12 cellular contexts compared by ENCODE assay signal in the genomic region with DNA sequence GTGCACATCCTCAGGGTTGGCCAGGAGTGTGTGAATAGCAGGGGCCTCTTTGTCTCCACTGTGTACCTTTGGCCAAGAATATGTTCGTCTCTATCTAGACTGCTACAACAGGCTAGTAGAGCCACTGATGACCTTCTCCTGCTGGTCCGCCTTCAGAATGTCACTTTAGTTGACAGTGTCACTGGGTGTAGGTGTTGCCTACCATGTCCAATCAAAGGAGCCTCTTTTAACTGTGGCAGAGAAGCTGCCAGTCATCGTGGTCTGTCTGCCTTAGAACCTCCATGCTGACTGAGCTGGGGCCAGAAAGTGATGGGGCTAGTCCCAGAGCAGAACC. TPM values are rescaled to one million over a fixed set of nuclear protein-coding genes. Genes with fewer than 3 reads are reported as not detected.
DNase-seq lines count a peak whose midpoint lies in the region; ATAC-seq, FAIRE-seq and TF ChIP-seq lines count a peak whose summit lies in the region.
"Had no signal": no experiment of that assay in that cellular context is flagged by ENCODE, and none has a peak within 500 bp of the region (broad histone marks: within the 10 kb centered on the region; RNA-seq: fewer than 3 reads in every experiment).

No MANE protein-coding gene starts in this region.

- H3K4me1 Mint-ChIP-seq in T-cell, result peaks cover 65 to 67% (median 66%) of the 10 kb centered on the region in 3 donors
- peaks cover 23 to 41% of the 10 kb centered on the region in 2 donors for H3K4me1 Mint-ChIP-seq in stimulated activated naive B cell treated with anti-CD40 and anti-IgM and Interleukin-4, amounts not matched to agents 10 μg/mL and 1 μg/mL and 100 μg/mL, for 72 hours

- peak in 1 of 4 experiments; percentile 38 for ATAC-seq in T-cell (replicated peaks in 1 of 4)
- ATAC-seq in K562, result peak; percentile 77
- ATAC-seq in stimulated activated naive B cell treated with anti-CD40 and anti-IgM and Interleukin-4, amounts not matched to agents 10 μg/mL and 1 μg/mL and 100 μg/mL, for 72 hours (replicated peaks), result peak; percentile 55 to 61
- ATAC-seq in HG03571 (IDR thresholded peaks at IDR 0.05; ENCODE audit: unreplicated experiment), result no peak
- ATAC-seq: gastrocnemius medialis had no signal

- H3K9me3 ChIP-seq in K562 (replicated peaks; ENCODE audit: control insufficient read depth, insufficient read depth, low read depth, low read length), result no peaks in the 10 kb centered on the region
- H3K9me3 ChIP-seq: gastrocnemius medialis, sigmoid colon had no signal

- H4K20me1 ChIP-seq in K562 (replicated peaks; ENCODE audit: control insufficient read depth, insufficient read depth, low read length), result no peaks in the 10 kb centered on the region; the same call in 1 of the 2 replicates

- peak overlapping the region; percentile 31 to 33 for H3K27ac Mint-ChIP-seq in T-cell
- H3K27ac Mint-ChIP-seq in stimulated activated naive B cell treated with anti-CD40 and anti-IgM and Interleukin-4, amounts not matched to agents 10 μg/mL and 1 μg/mL and 100 μg/mL, for 72 hours, result no peak overlapping the region

- peaks cover 41% of the 10 kb centered on the region for H3K36me3 ChIP-seq in K562 (ENCODE audit: control insufficient read depth, insufficient read depth, low read length)
- H3K36me3 ChIP-seq: gastrocnemius medialis had no signal

- no TSS peak for BruUV-seq in K562 (replicated peaks; lab: Mats Ljungman, UMichigan)

- H3K9me3 Mint-ChIP-seq in T-cell, result no peaks in the 10 kb centered on the region
- H3K9me3 Mint-ChIP-seq in stimulated activated naive B cell treated with anti-CD40 and anti-IgM and Interleukin-4, amounts not matched to agents 10 μg/mL and 1 μg/mL and 100 μg/mL, for 72 hours, result no peaks in the 10 kb centered on the region

- no peak overlapping the region for H3K4me2 ChIP-seq in K562 (ENCODE audit: insufficient read depth, low read length)

- H3K9ac ChIP-seq in K562 (ENCODE audit: insufficient read depth in 1 of 2, low read depth in 2 of 2, low read length in 2 of 2), result no peak overlapping the region

- H3K27me3 Mint-ChIP-seq in T-cell, result no peaks in the 10 kb centered on the region
- H3K27me3 Mint-ChIP-seq in stimulated activated naive B cell treated with anti-CD40 and anti-IgM and Interleukin-4, amounts not matched to agents 10 μg/mL and 1 μg/mL and 100 μg/mL, for 72 hours, result no peaks in the 10 kb centered on the region

- no peaks in the 10 kb centered on the region for H3K4me1 ChIP-seq in K562 (replicated peaks in 1 of 2; ENCODE audit: control insufficient read depth in 2 of 2, insufficient read depth in 2 of 2, low read length in 2 of 2)
- H3K4me1 ChIP-seq: sigmoid colon had no signal

- peaks cover 41% of the 10 kb centered on the region for H3K79me2 ChIP-seq in K562 (ENCODE audit: control insufficient read depth, insufficient read depth, low read length)

- CTCF ChIA-PET in T-cell (lab: Charles Lee) (interaction anchor here in 1 of 2 donors (0.6 kb wide), 1 partner anchor 7 kb away, joined by 3 read pairs; no protein-coding TSS in a partner anchor), K562 (lab: Yijun Ruan, JAX; ENCODE audit: low intra/inter-chr PET ratio) (no interaction called here)

- no peak for TF ChIP-seq CTCF in K562 (IDR thresholded peaks at IDR 0.05 in 2 of 3, conservative IDR thresholded peaks at IDR 0.05 in 1 of 3; ENCODE audit: insufficient read depth in 2 of 3, low read depth in 1 of 3, low read length in 3 of 3)

- no peak overlapping the region for H2AFZ ChIP-seq in K562 (ENCODE audit: low read depth, low read length)

- no peaks in the 10 kb centered on the region for H3K27me3 ChIP-seq in K562 (ENCODE audit: control insufficient read depth in 2 of 2, insufficient read depth in 2 of 2, low read length in 2 of 2)
- H3K27me3 ChIP-seq: gastrocnemius medialis, sigmoid colon had no signal

- no peak for TF ChIP-seq RAD21 in K562 (CRISPR knock-in tag; conservative IDR thresholded peaks at IDR 0.05 in 1 of 2, IDR thresholded peaks at IDR 0.05 in 1 of 2)

- H3K4me3 ChIP-seq in K562, result no peak overlapping the region
- H3K4me3 ChIP-seq: gastrocnemius medialis, sigmoid colon had no signal

- intact Hi-C loops in K562 (cut with micrococcal nuclease), result no loop called here

- H3K36me3 Mint-ChIP-seq in T-cell, result peaks cover 45% of the 10 kb centered on the region
- peaks cover 38 to 56% of the 10 kb centered on the region in 2 donors for H3K36me3 Mint-ChIP-seq in stimulated activated naive B cell treated with anti-CD40 and anti-IgM and Interleukin-4, amounts not matched to agents 10 μg/mL and 1 μg/mL and 100 μg/mL, for 72 hours

- FAIRE-seq in K562 (lab: Jason Lieb, UNC), result peak; percentile 75
- FAIRE-seq: RCC 7860 had no signal

- H3K9me1 ChIP-seq in K562 (ENCODE audit: control insufficient read depth, insufficient read depth, low read length), result no peaks in the 10 kb centered on the region

- TF ChIP-seq POLR2A in K562 (conservative IDR thresholded peaks at IDR 0.05), result no peak

- H3K27ac ChIP-seq in K562 (ENCODE audit: extremely low read depth, low read depth, low read length), result no peak overlapping the region
- H3K27ac ChIP-seq: gastrocnemius medialis, sigmoid colon had no signal

- POLR2A ChIA-PET in T-cell (lab: Charles Lee), result no interaction called here
- POLR2A ChIA-PET in K562 (lab: Yijun Ruan, JAX), result interaction anchor here (0.5 to 3.1 kb wide), 3 partner anchors 9 to 42 kb away, joined by 3 to 13 read pairs (median 3); a partner anchor contains a TSS

- no peak overlapping the region for H3K4me3 Mint-ChIP-seq in T-cell
- no peak overlapping the region for H3K4me3 Mint-ChIP-seq in stimulated activated naive B cell treated with anti-CD40 and anti-IgM and Interleukin-4, amounts not matched to agents 10 μg/mL and 1 μg/mL and 100 μg/mL, for 72 hours

- WGBS in K562 (ENCODE audit: insufficient coverage, low coverage, missing lambda C conversion rate), result 45% methylated on average over 3 of the region's 3 CpGs

- in situ Hi-C loops in K562 (cut with MboI), result no loop called here

- DNase-seq in stimulated activated CD4-positive, alpha-beta T cell treated with anti-CD3 and anti-CD28 coated beads, Interleukin-12 subunit alpha, Interleukin-12 subunit beta, amount 100 ng/mL, for 48 hours (ENCODE audit: low read depth in 2 of 3, low spot score in 1 of 3), result peak in 2 of 3 donors; percentile 5 to 21
- DNase-seq in stimulated activated CD4-positive, alpha-beta T cell treated with anti-CD3 and anti-CD28 coated beads, Interleukin-4, amount 100 ng/mL, for 1 hour, result no peak
- no peak for DNase-seq in T-cell
- DNase-seq in K562 (ENCODE audit: extremely low read depth in 1 of 4, low spot score in 3 of 4), result peak in 2 of 4 experiments; percentile 29 to 36
- DNase-seq in stimulated activated naive B cell treated with anti-CD40 and anti-IgM and Interleukin-4, amounts not matched to agents 10 μg/mL and 1 μg/mL and 100 μg/mL, for 72 hours, result no peak
- no peak for DNase-seq in NCI-H187 treated with DMSO at 0.1 percent for 48 hours (lab: John Stamatoyannopoulos, UW)
- no peak for DNase-seq in SKM-1 treated with dmso at 0.1 percent for 144 hours (lab: John Stamatoyannopoulos, UW; ENCODE audit: unreplicated experiment)
- DNase-seq: gastrocnemius medialis, NCI-H82, sigmoid colon had no signal

- TF ChIP-seq EP300 in K562 (IDR thresholded peaks at IDR 0.05; ENCODE audit: low read length), result no peak

TF ChIP-seq in K562, 482 proteins besides CTCF, POLR2A, EP300 and RAD21 (continues in another document):
- TF ChIP-seq NCOA1 (IDR thresholded peaks at IDR 0.05; ENCODE audit: low read depth) (no peak), ZNF696 (CRISPR knock-in tag; conservative IDR thresholded peaks at IDR 0.05) (no peak), NFE2 (IDR thresholded peaks at IDR 0.05; ENCODE audit: low read depth) (peak; percentile 24; the same call in 1 of the 2 replicates), JUN (IDR thresholded peaks at IDR 0.05; ENCODE audit: borderline replicate concordance, low read depth, low read length) (no peak), JUN (CRISPR knock-in tag; IDR thresholded peaks at IDR 0.05; ENCODE audit: borderline replicate concordance) (no peak)
- TF ChIP-seq, protein P1, sequence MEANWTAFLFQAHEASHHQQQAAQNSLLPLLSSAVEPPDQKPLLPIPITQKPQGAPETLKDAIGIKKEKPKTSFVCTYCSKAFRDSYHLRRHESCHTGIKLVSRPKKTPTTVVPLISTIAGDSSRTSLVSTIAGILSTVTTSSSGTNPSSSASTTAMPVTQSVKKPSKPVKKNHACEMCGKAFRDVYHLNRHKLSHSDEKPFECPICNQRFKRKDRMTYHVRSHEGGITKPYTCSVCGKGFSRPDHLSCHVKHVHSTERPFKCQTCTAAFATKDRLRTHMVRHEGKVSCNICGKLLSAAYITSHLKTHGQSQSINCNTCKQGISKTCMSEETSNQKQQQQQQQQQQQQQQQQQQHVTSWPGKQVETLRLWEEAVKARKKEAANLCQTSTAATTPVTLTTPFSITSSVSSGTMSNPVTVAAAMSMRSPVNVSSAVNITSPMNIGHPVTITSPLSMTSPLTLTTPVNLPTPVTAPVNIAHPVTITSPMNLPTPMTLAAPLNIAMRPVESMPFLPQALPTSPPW (CRISPR knock-in tag; IDR thresholded peaks at IDR 0.05), result no peak

RNA-seq across cellular contexts. Expression of a gene that starts 40.1 kb away (rescaled TPM):
- total RNA-seq in T-cell, result 10 to 100 TPM; 30.7 to 40.4 (median 37.4) TPM
- total RNA-seq in K562 (2011; cell fraction: chromatin; rRNA removed; ENCODE audit: low replicate concordance), result 34.0 and 89.9 TPM in 2 replicates
- total RNA-seq in K562 (2011; cell fraction: nucleolus; rRNA removed), result 19.0 and 27.6 TPM in 2 replicates
- 36.4 and 39.6 TPM in 2 replicates for total RNA-seq in K562 (2011; cell fraction: nucleoplasm; rRNA removed)
- 32.8 and 35.0 TPM in 2 replicates for total RNA-seq in K562 (2014; rRNA removed)
- total RNA-seq in K562 (2014; rRNA removed; fragmentation: Illumina TruSeq; extraction: Trizol), result 50.0 and 55.2 TPM in 2 replicates
- total RNA-seq in K562 (2015; rRNA removed; fragmentation: Illumina TruSeq; extraction: Trizol), result 44.7 and 47.6 TPM in 2 replicates
- 48.6 and 56.4 TPM in 2 replicates for total RNA-seq in K562 (2021)
- polyA plus RNA-seq in K562 (2011; rRNA removed), result 63.4 and 87.6 TPM in 2 replicates
- polyA plus RNA-seq in K562 (2011; cell fraction: cytosol; rRNA removed), result 27.9 and 44.8 TPM in 2 replicates
- 49.3 and 61.9 TPM in 2 replicates for polyA plus RNA-seq in K562 (2011; cell fraction: nucleus; rRNA removed)
- 27.8 and 43.2 TPM in 2 replicates for polyA plus RNA-seq in K562 (2012)
- polyA plus RNA-seq in K562 (2014; fragmentation: Illumina TruSeq; extraction: Trizol), result 54.1 and 60.9 TPM in 2 replicates
- 10 to 100 TPM; 15.7 to 19.8 TPM for polyA plus RNA-seq in K562 (2014; fragmentation: Nextera tagmentation; extraction: Ambion mirVana)
- polyA plus RNA-seq in K562 (2014; rRNA removed), result 48.7 and 50.3 TPM in 2 replicates
- polyA minus RNA-seq in K562 (2011; rRNA and poly(A)+ RNA removed), result 80.0 and 84.2 TPM in 2 replicates
- 41.3 and 44.5 TPM in 2 replicates for polyA minus RNA-seq in K562 (2011; cell fraction: cytosol; rRNA and poly(A)+ RNA removed)
- polyA minus RNA-seq in K562 (2011; cell fraction: nucleus; rRNA and poly(A)+ RNA removed), result 28.9 and 51.4 TPM in 2 replicates

Comparison
In these comparisons a context has a peak if more than half of its experiments do, and no peak if none do; other contexts are left out.
1. DNase-seq: peak in stimulated activated CD4-positive, alpha-beta T cell treated with anti-CD3 and anti-CD28 coated beads, Interleukin-12 subunit alpha, Interleukin-12 subunit beta, amount 100 ng/mL, for 48 hours (2 of 3); none in stimulated activated CD4-positive, alpha-beta T cell treated with anti-CD3 and anti-CD28 coated beads, Interleukin-4, amount 100 ng/mL, for 1 hour (single experiment), T-cell (0 of 34), stimulated activated naive B cell treated with anti-CD40 and anti-IgM and Interleukin-4, amounts not matched to agents 10 μg/mL and 1 μg/mL and 100 μg/mL, for 72 hours (single experiment), NCI-H187 treated with DMSO at 0.1 percent for 48 hours (single experiment) and SKM-1 treated with dmso at 0.1 percent for 144 hours (single experiment).